In the genomic region with DNA sequence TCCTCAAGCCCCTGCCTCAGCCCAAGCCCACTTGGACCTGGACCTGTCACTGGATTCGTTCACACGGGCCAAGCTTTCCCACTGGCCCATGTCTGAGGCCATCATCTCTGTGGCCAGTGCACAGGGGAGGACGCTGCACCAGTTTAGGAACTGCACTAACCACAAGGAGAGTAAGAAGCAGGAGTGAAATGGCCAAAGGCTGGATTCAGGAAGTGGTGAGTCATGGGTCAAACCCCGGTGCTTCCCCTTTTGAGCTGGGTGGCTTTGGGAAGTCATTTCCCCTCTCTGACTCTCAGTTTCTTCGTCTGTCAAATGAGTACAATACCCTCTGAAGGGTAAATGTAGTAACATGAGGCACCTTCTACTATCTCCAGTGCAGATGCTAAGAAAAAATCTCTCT, we compare ENCODE assay signal across 9 cellular contexts.
DNase-seq lines count a peak whose midpoint lies in the region; ATAC-seq, FAIRE-seq and TF ChIP-seq lines count a peak whose summit lies in the region.
"Had no signal": no experiment of that assay in that cellular context is flagged by ENCODE, and none has a peak within 500 bp of the region (broad histone marks: within the 10 kb centered on the region; RNA-seq: fewer than 3 reads in every experiment).

No MANE protein-coding gene starts in this region.

- H3K4me3 Mint-ChIP-seq in activated CD8-positive, alpha-beta T cell treated with anti-CD3 and anti-CD28 coated beads for 36 hours = no peak overlapping the region

- peaks cover 5% of the 10 kb centered on the region; the same call in 1 of the 2 replicates for H3K4me1 ChIP-seq in Panc1 (ENCODE audit: control insufficient read depth, insufficient read depth, low read length)
- H3K4me1 ChIP-seq: SJSA1 had no signal

- peaks cover 23% of the 10 kb centered on the region for H3K4me1 Mint-ChIP-seq in activated CD8-positive, alpha-beta T cell treated with anti-CD3 and anti-CD28 coated beads for 36 hours (ENCODE audit: low read depth)

- in situ Hi-C loops in Panc1 (cut with HindIII; ENCODE audit: low pct_unique_long_range_greater_than_20kb, low sequenced_read_pairs) = no loop called here

- DNase-seq in GM12891 (ENCODE audit: insufficient read length, low spot score) = no peak
- DNase-seq in Panc1 (ENCODE audit: low read depth, low spot score) = peak; percentile 25
- peak; percentile 58 for DNase-seq in fibroblast of pulmonary artery (ENCODE audit: low read depth)
- peak; percentile 19 for DNase-seq in pulmonary artery endothelial cell (ENCODE audit: low read depth, low spot score)
- no peak for DNase-seq in NCI-H345 treated with DMSO at 0.1 percent for 48 hours (lab: John Stamatoyannopoulos, UW; ENCODE audit: unreplicated experiment)
- no peak for DNase-seq in GM12892 (ENCODE audit: insufficient read length)
- no peak for DNase-seq in activated CD8-positive, alpha-beta T cell treated with anti-CD3 and anti-CD28 coated beads for 36 hours

- intact Hi-C loops in Panc1 (cut with micrococcal nuclease; ENCODE audit: unreplicated experiment) = no loop called here
- intact Hi-C loops in activated CD8-positive, alpha-beta T cell treated with anti-CD3 and anti-CD28 coated beads for 36 hours (cut with micrococcal nuclease) = no loop called here

- CTCF ChIA-PET in Panc1 (lab: Charles Lee) = no interaction called here
- CTCF ChIA-PET in activated CD8-positive, alpha-beta T cell treated with anti-CD3 and anti-CD28 coated beads for 36 hours (lab: Charles Lee) = interaction anchor here (1.0 to 1.2 kb wide), 2 partner anchors 31 to 73 kb away, joined by 3 to 4 read pairs; no protein-coding TSS in a partner anchor

- no peaks in the 10 kb centered on the region for H3K9me3 Mint-ChIP-seq in activated CD8-positive, alpha-beta T cell treated with anti-CD3 and anti-CD28 coated beads for 36 hours

- H3K27me3 ChIP-seq in Panc1 (ENCODE audit: control insufficient read depth, insufficient read depth, low read length) = peaks cover 2% of the 10 kb centered on the region; the same call in 1 of the 2 replicates

- FAIRE-seq in GM12891 (lab: Jason Lieb, UNC) = peak; percentile 5
- FAIRE-seq in GM12892 (lab: Jason Lieb, UNC) = no peak

- ATAC-seq in Panc1 (peak; percentile 83), HG03280 (IDR thresholded peaks at IDR 0.05; ENCODE audit: unreplicated experiment) (no peak)
- no peak for ATAC-seq in activated CD8-positive, alpha-beta T cell treated with anti-CD3 and anti-CD28 coated beads for 36 hours

- no peaks in the 10 kb centered on the region for H3K36me3 Mint-ChIP-seq in activated CD8-positive, alpha-beta T cell treated with anti-CD3 and anti-CD28 coated beads for 36 hours (ENCODE audit: low read depth)

- H3K9me3 ChIP-seq in Panc1 (ENCODE audit: control insufficient read depth, insufficient read depth, low read depth, low read length) = no peaks in the 10 kb centered on the region
- H3K9me3 ChIP-seq: SJSA1 had no signal

- H3K27ac Mint-ChIP-seq in activated CD8-positive, alpha-beta T cell treated with anti-CD3 and anti-CD28 coated beads for 36 hours = no peak overlapping the region

- POLR2A ChIA-PET in Panc1 (lab: Charles Lee) = no interaction called here
- POLR2A ChIA-PET in activated CD8-positive, alpha-beta T cell treated with anti-CD3 and anti-CD28 coated beads for 36 hours (lab: Charles Lee) = interaction anchor here (1.5 kb wide), 1 partner anchor 32 kb away, joined by 4 read pairs; no protein-coding TSS in a partner anchor

- BruUV-seq in Panc1 (replicated peaks; lab: Mats Ljungman, UMichigan) = no TSS peak

- H3K27ac ChIP-seq in Panc1 (ENCODE audit: low read length) = no peak overlapping the region
- H3K27ac ChIP-seq: SJSA1 had no signal

- H3K36me3 ChIP-seq in Panc1 (ENCODE audit: control insufficient read depth, insufficient read depth, low read length) = no peaks in the 10 kb centered on the region
- H3K36me3 ChIP-seq: SJSA1 had no signal

- TF ChIP-seq CTCF in Panc1 (IDR thresholded peaks at IDR 0.05) = no peak
- no peak for TF ChIP-seq CTCF in fibroblast of pulmonary artery (IDR thresholded peaks at IDR 0.05; ENCODE audit: low read length, missing control alignments)
- TF ChIP-seq CTCF in activated CD8-positive, alpha-beta T cell treated with anti-CD3 and anti-CD28 coated beads for 36 hours (IDR thresholded peaks at IDR 0.05) = no peak

- H3K4me3 ChIP-seq in Panc1 (ENCODE audit: low read depth in 2 of 2, low read length in 2 of 2) (no peak overlapping the region), fibroblast of pulmonary artery (replicated peaks; ENCODE audit: low read depth, low read length) (no peak overlapping the region)
- H3K4me3 ChIP-seq: SJSA1 had no signal

- TF ChIP-seq POLR2A in GM12891 (IDR thresholded peaks at IDR 0.05; ENCODE audit: low read depth, low read length) = no peak
- no peak for TF ChIP-seq POLR2A in GM12892 (IDR thresholded peaks at IDR 0.05; ENCODE audit: low read depth, low read length)

- H3K27me3 Mint-ChIP-seq in activated CD8-positive, alpha-beta T cell treated with anti-CD3 and anti-CD28 coated beads for 36 hours = peaks cover 33% of the 10 kb centered on the region

TF ChIP-seq in GM12891, 5 proteins besides CTCF, POLR2A, EP300 and RAD21:
- TF ChIP-seq SPI1 (IDR thresholded peaks at IDR 0.05; ENCODE audit: low read depth, low read length) (peak; percentile 27; the same call in 1 of the 2 replicates), TAF1 (IDR thresholded peaks at IDR 0.05; ENCODE audit: low read depth, low read length) (no peak)

Comparison
In these comparisons a context has a peak if more than half of its experiments do, and no peak if none do; other contexts are left out.
1. DNase-seq: peak in Panc1 (single experiment), fibroblast of pulmonary artery (single experiment) and pulmonary artery endothelial cell (single experiment); none in GM12891 (single experiment), NCI-H345 treated with DMSO at 0.1 percent for 48 hours (single experiment), GM12892 (single experiment) and activated CD8-positive, alpha-beta T cell treated with anti-CD3 and anti-CD28 coated beads for 36 hours (single experiment).